In the genomic region with DNA sequence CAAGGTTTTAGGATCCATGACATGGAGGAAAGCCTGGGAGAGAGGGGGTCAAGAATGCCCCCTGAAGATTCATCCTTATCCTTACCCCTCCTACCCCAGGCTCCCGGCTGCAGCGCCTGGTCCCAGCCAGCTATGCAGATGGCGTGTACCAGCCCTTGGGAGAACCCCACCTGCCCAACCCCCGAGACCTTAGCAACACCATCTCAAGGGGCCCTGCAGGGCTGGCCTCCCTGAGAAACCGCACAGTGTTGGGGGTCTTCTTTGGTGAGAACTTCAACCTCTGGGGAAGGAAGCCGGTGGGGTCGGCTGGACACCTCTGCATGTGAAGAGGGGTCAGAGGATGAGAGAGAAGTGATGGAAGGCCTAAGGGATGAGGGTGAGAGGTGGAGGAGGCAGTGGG, we compare ENCODE assay signal across 27 cellular contexts. TPM values are rescaled to one million over a fixed set of nuclear protein-coding genes. Genes with fewer than 3 reads are reported as not detected.
"Had no signal": no experiment of that assay in that cellular context is flagged by ENCODE, and none has a peak within 500 bp of the region (broad histone marks: within the 10 kb centered on the region; RNA-seq: fewer than 3 reads in every experiment).

No MANE protein-coding gene starts in this region.

- H3K4me2 ChIP-seq: neural progenitor cell had no signal

- H3K9me3 Mint-ChIP-seq: activated CD8-positive, alpha-beta T cell treated with anti-CD3 and anti-CD28 coated beads for 36 hours; activated naive CD4-positive, alpha-beta T cell treated with anti-CD3 and anti-CD28 coated beads, Interleukin-2, amount 50 U/mL, for 72 hours; T-helper 1 cell treated with Interleukin-12 subunit alpha and Interleukin-12 subunit beta and Interleukin-4 antibody, amounts not matched to agents 30 μg/mL and 1 μg/mL, for 36 hours had no signal

- H3K36me3 Mint-ChIP-seq: activated CD8-positive, alpha-beta memory T cell treated with anti-CD3 and anti-CD28 coated beads, Interleukin-2, amount 10 ng/mL, durations not matched to agents 7 days and 5 days; brain had no signal

- H3K4me3 ChIP-seq: gastrocnemius medialis, left lung, neural progenitor cell had no signal

- H3K27ac ChIP-seq: gastrocnemius medialis, left lung, neural progenitor cell had no signal

- H3K27ac Mint-ChIP-seq: activated CD8-positive, alpha-beta memory T cell treated with anti-CD3 and anti-CD28 coated beads, Interleukin-2, amount 10 ng/mL, durations not matched to agents 7 days and 5 days; activated CD8-positive, alpha-beta T cell treated with anti-CD3 and anti-CD28 coated beads for 36 hours; activated naive CD4-positive, alpha-beta T cell treated with anti-CD3 and anti-CD28 coated beads, Interleukin-2, amount 50 U/mL, for 72 hours; brain; neural progenitor cell; progenitor cell of endocrine pancreas; T-helper 1 cell treated with Interleukin-12 subunit alpha and Interleukin-12 subunit beta and Interleukin-4 antibody, amounts not matched to agents 30 μg/mL and 1 μg/mL, for 36 hours had no signal

- H3K4me3 Mint-ChIP-seq: activated CD8-positive, alpha-beta memory T cell treated with anti-CD3 and anti-CD28 coated beads, Interleukin-2, amount 10 ng/mL, durations not matched to agents 7 days and 5 days had no signal

- H3K9me3 ChIP-seq: esophagus squamous epithelium, gastrocnemius medialis, left lung had no signal

- ATAC-seq: activated CD8-positive, alpha-beta memory T cell treated with anti-CD3 and anti-CD28 coated beads, Interleukin-2, amount 10 ng/mL, durations not matched to agents 7 days and 5 days; activated CD8-positive, alpha-beta T cell treated with anti-CD3 and anti-CD28 coated beads for 36 hours; activated naive CD4-positive, alpha-beta T cell treated with anti-CD3 and anti-CD28 coated beads, Interleukin-2, amount 50 U/mL, for 72 hours; gastrocnemius medialis; stimulated activated naive CD8-positive, alpha-beta T cell treated with anti-CD3 and anti-CD28 coated beads, Interleukin-15, Interleukin-2, amounts not matched to agents 100 U/mL and 50 U/mL, for 24 hours had no signal

- DNase-seq: activated CD4-positive, alpha-beta T cell treated with anti-CD3 and anti-CD28 coated beads for 48 hours; activated CD4-positive, CD25-positive, alpha-beta regulatory T cell; activated CD8-positive, alpha-beta memory T cell treated with anti-CD3 and anti-CD28 coated beads, Interleukin-2, amount 10 ng/mL, durations not matched to agents 7 days and 5 days; activated CD8-positive, alpha-beta T cell treated with anti-CD3 and anti-CD28 coated beads for 36 hours; activated T-cell treated with anti-CD3 and anti-CD28 coated beads for 4 hours; central memory CD4-positive, alpha-beta T cell; effector memory CD4-positive, alpha-beta T cell; esophagus squamous epithelium; gastrocnemius medialis; hippocampal formation; kidney glomerular epithelial cell; left lung; stimulated activated CD4-positive, alpha-beta T cell treated with anti-CD3 and anti-CD28 coated beads, Interleukin-2, amount 100 ng/mL, for 48 hours; stimulated activated CD8-positive, alpha-beta memory T cell treated with anti-CD3 and anti-CD28 coated beads, Interleukin-4, amount 100 ng/mL, for 48 hours; stimulated activated naive CD8-positive, alpha-beta T cell treated with anti-CD3 and anti-CD28 coated beads, Interleukin-15, Interleukin-2, amounts not matched to agents 100 U/mL and 50 U/mL, for 24 hours had no signal

- H3K4me1 ChIP-seq: gastrocnemius medialis had no signal

- H2AFZ ChIP-seq: neural progenitor cell had no signal

- H3K36me3 ChIP-seq: gastrocnemius medialis, left lung, neural progenitor cell had no signal

RNA-seq across cellular contexts. Expression of a gene that starts 4.3 kb away (rescaled TPM):
- total RNA-seq: activated CD8-positive, alpha-beta T cell treated with anti-CD3 and anti-CD28 coated beads for 36 hours; dermis microvascular lymphatic vessel endothelial cell; endothelial cell of umbilical vein; lung microvascular endothelial cell had no signal

RNA-seq across cellular contexts. Expression of a gene that starts 4.4 kb away (rescaled TPM):
- total RNA-seq: activated CD8-positive, alpha-beta memory T cell treated with anti-CD3 and anti-CD28 coated beads, Interleukin-2, amount 10 ng/mL, durations not matched to agents 7 days and 5 days; activated CD8-positive, alpha-beta T cell treated with anti-CD3 and anti-CD28 coated beads for 36 hours; dermis microvascular lymphatic vessel endothelial cell; endothelial cell of umbilical vein; gastrocnemius medialis; lung microvascular endothelial cell had no signal

RNA-seq across cellular contexts. Expression of a gene that starts 19.9 kb away (rescaled TPM):
- total RNA-seq: activated CD8-positive, alpha-beta memory T cell treated with anti-CD3 and anti-CD28 coated beads, Interleukin-2, amount 10 ng/mL, durations not matched to agents 7 days and 5 days; activated CD8-positive, alpha-beta T cell treated with anti-CD3 and anti-CD28 coated beads for 36 hours; activated naive CD4-positive, alpha-beta T cell treated with anti-CD3 and anti-CD28 coated beads, Interleukin-2, amount 50 U/mL, for 72 hours; aorta; dermis microvascular lymphatic vessel endothelial cell; endothelial cell of umbilical vein; gastrocnemius medialis; left lung; lung microvascular endothelial cell; mononuclear cell; omental fat pad; progenitor cell of endocrine pancreas; subcutaneous adipose tissue had no signal

RNA-seq across cellular contexts. Expression of a gene that starts 20.1 kb away (rescaled TPM):
- total RNA-seq: activated CD8-positive, alpha-beta memory T cell treated with anti-CD3 and anti-CD28 coated beads, Interleukin-2, amount 10 ng/mL, durations not matched to agents 7 days and 5 days; dermis microvascular lymphatic vessel endothelial cell; endothelial cell of umbilical vein; gastrocnemius medialis; lung microvascular endothelial cell had no signal
